In the genomic region with DNA sequence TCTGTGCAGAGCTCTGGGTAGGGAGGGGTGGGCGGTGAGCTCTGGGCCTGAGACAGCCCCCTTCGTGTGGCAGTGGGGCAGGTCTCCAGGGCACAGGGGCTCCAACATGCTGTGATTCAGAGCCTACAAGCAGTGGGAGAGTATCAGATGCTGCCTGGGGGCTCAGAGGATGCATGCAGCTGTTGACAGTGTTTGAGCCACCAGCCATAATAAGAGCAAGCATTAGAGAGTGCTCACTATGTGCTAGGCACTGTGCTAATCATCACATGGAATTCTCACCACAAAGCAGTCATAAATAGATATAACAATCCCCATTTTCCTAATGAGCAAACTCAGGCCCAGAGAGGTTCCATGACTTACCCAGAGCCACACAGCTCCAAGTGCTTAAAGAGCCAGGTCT, we compare ENCODE assay signal across 23 cellular contexts. TPM values are rescaled to one million over a fixed set of nuclear protein-coding genes. Genes with fewer than 3 reads are reported as not detected.
DNase-seq lines count a peak whose midpoint lies in the region; ATAC-seq and TF ChIP-seq lines count a peak whose summit lies in the region.
"Had no signal": no experiment of that assay in that cellular context is flagged by ENCODE, and none has a peak within 500 bp of the region (broad histone marks: within the 10 kb centered on the region; RNA-seq: fewer than 3 reads in every experiment).

No MANE protein-coding gene starts in this region.

- H3K36me3 Mint-ChIP-seq in stimulated activated naive B cell treated with anti-CD40 and anti-IgM and Interleukin-4, amounts not matched to agents 10 μg/mL and 1 μg/mL and 100 μg/mL, for 72 hours, result peaks cover 13 to 17% of the 10 kb centered on the region in 2 donors

- no peaks in the 10 kb centered on the region for H3K27me3 Mint-ChIP-seq in stimulated activated naive CD8-positive, alpha-beta T cell treated with anti-CD3 and anti-CD28 coated beads, Interleukin-15, amount 100 ng/mL, for 72 hours
- no peaks in the 10 kb centered on the region for H3K27me3 Mint-ChIP-seq in stimulated activated naive B cell treated with anti-CD40 and anti-IgM and Interleukin-4, amounts not matched to agents 10 μg/mL and 1 μg/mL and 100 μg/mL, for 72 hours
- H3K27me3 Mint-ChIP-seq: CD4-positive, CD25-positive, alpha-beta regulatory T cell; dendritic cell treated with granulocyte-macrophage colony-stimulating factor and Interleukin-4, amounts not matched to agents 40 ng/mL and 50 ng/mL, for 4 days had no signal

- DNase-seq in Right ventricle myocardium inferior (ENCODE audit: missing footprints), result peak; percentile 11
- DNase-seq in left ventricle myocardium superior, result no peak
- DNase-seq in esophagus muscularis mucosa (ENCODE audit: extremely low spot score), result no peak
- no peak for DNase-seq in psoas muscle
- DNase-seq in tibial nerve (ENCODE audit: low spot score in 2 of 2), result no peak
- no peak for DNase-seq in stimulated activated naive CD8-positive, alpha-beta T cell treated with anti-CD3 and anti-CD28 coated beads, Interleukin-15, amount 100 ng/mL, for 72 hours
- DNase-seq in hippocampal formation (lab: John Stamatoyannopoulos, UW), result no peak
- no peak for DNase-seq in stimulated activated naive B cell treated with anti-CD40 and anti-IgM and Interleukin-4, amounts not matched to agents 10 μg/mL and 1 μg/mL and 100 μg/mL, for 72 hours
- DNase-seq: 8988T; activated CD4-positive, CD25-positive, alpha-beta regulatory T cell; activated naive CD4-positive, alpha-beta T cell treated with anti-CD3 and anti-CD28 coated beads, Interleukin-2, amount 50 U/mL, for 16 hours; amygdala; CD4-positive, CD25-positive, alpha-beta regulatory T cell; NCI-H1092 treated with DMSO at 0.1 percent for 48 hours; NCI-H1930; NCI-H526 treated with DMSO at 0.1 percent for 48 hours; Peyer's patch; T-helper 1 cell had no signal

- no peaks in the 10 kb centered on the region for H3K9me3 Mint-ChIP-seq in stimulated activated naive CD8-positive, alpha-beta T cell treated with anti-CD3 and anti-CD28 coated beads, Interleukin-15, amount 100 ng/mL, for 72 hours
- H3K9me3 Mint-ChIP-seq in stimulated activated naive B cell treated with anti-CD40 and anti-IgM and Interleukin-4, amounts not matched to agents 10 μg/mL and 1 μg/mL and 100 μg/mL, for 72 hours, result no peaks in the 10 kb centered on the region
- H3K9me3 Mint-ChIP-seq: CD4-positive, CD25-positive, alpha-beta regulatory T cell; dendritic cell treated with granulocyte-macrophage colony-stimulating factor and Interleukin-4, amounts not matched to agents 40 ng/mL and 50 ng/mL, for 4 days had no signal

- intact Hi-C loops in Right ventricle myocardium inferior (cut with DNase I) (no loop called here), left ventricle myocardium superior (cut with micrococcal nuclease) (loop anchor here (10.0 kb wide), 1 partner anchor 62 kb away; a partner anchor contains a TSS), esophagus muscularis mucosa (cut with DNase I) (no loop called here), psoas muscle (cut with DNase I) (no loop called here)

- TF ChIP-seq CTCF in esophagus muscularis mucosa (IDR thresholded peaks at IDR 0.05), result no peak
- TF ChIP-seq CTCF in psoas muscle (IDR thresholded peaks at IDR 0.05), result no peak
- TF ChIP-seq CTCF in tibial nerve (IDR thresholded peaks at IDR 0.05), result no peak

- H3K27ac Mint-ChIP-seq in stimulated activated naive CD8-positive, alpha-beta T cell treated with anti-CD3 and anti-CD28 coated beads, Interleukin-15, amount 100 ng/mL, for 72 hours, result peak overlapping the region in 1 of 2 donors; percentile 78
- H3K27ac Mint-ChIP-seq in stimulated activated naive B cell treated with anti-CD40 and anti-IgM and Interleukin-4, amounts not matched to agents 10 μg/mL and 1 μg/mL and 100 μg/mL, for 72 hours, result no peak overlapping the region
- H3K27ac Mint-ChIP-seq: CD4-positive, CD25-positive, alpha-beta regulatory T cell; dendritic cell treated with granulocyte-macrophage colony-stimulating factor and Interleukin-4, amounts not matched to agents 40 ng/mL and 50 ng/mL, for 4 days had no signal

- TF ChIP-seq EP300 in esophagus muscularis mucosa (IDR thresholded peaks at IDR 0.05) (no peak), tibial nerve (IDR thresholded peaks at IDR 0.05) (no peak)

- H3K9me3 ChIP-seq in esophagus muscularis mucosa, result no peaks in the 10 kb centered on the region
- no peaks in the 10 kb centered on the region for H3K9me3 ChIP-seq in psoas muscle
- no peaks in the 10 kb centered on the region for H3K9me3 ChIP-seq in tibial nerve
- H3K9me3 ChIP-seq: HAP-1, Peyer's patch, SJSA1 had no signal

- H3K36me3 ChIP-seq in esophagus muscularis mucosa (peaks cover 33 to 77% (median 64%) of the 10 kb centered on the region in 4 donors), psoas muscle (ENCODE audit: insufficient read depth in 1 of 2, low read depth in 1 of 2) (peaks cover 0 to 52% of the 10 kb centered on the region in 2 donors), tibial nerve (peaks cover 0 to 64% (median 0%) of the 10 kb centered on the region in 3 donors)
- H3K36me3 ChIP-seq: HAP-1 had no signal

- TF ChIP-seq POLR2A in esophagus muscularis mucosa (IDR thresholded peaks at IDR 0.05; ENCODE audit: low read depth), result no peak
- no peak for TF ChIP-seq POLR2A in tibial nerve (IDR thresholded peaks at IDR 0.05)

- H3K27me3 ChIP-seq in esophagus muscularis mucosa, result no peaks in the 10 kb centered on the region
- H3K27me3 ChIP-seq in psoas muscle (ENCODE audit: insufficient read depth in 3 of 3, low read length in 2 of 3), result no peaks in the 10 kb centered on the region
- H3K27me3 ChIP-seq in tibial nerve, result no peaks in the 10 kb centered on the region
- H3K27me3 ChIP-seq: cardiac muscle cell, Peyer's patch, SJSA1 had no signal

- peaks cover 7% of the 10 kb centered on the region for H3K4me1 Mint-ChIP-seq in stimulated activated naive CD8-positive, alpha-beta T cell treated with anti-CD3 and anti-CD28 coated beads, Interleukin-15, amount 100 ng/mL, for 72 hours
- H3K4me1 Mint-ChIP-seq in stimulated activated naive B cell treated with anti-CD40 and anti-IgM and Interleukin-4, amounts not matched to agents 10 μg/mL and 1 μg/mL and 100 μg/mL, for 72 hours, result peaks cover 2 to 7% of the 10 kb centered on the region in 2 donors

- H3K4me3 Mint-ChIP-seq in stimulated activated naive CD8-positive, alpha-beta T cell treated with anti-CD3 and anti-CD28 coated beads, Interleukin-15, amount 100 ng/mL, for 72 hours, result no peak overlapping the region
- no peak overlapping the region for H3K4me3 Mint-ChIP-seq in stimulated activated naive B cell treated with anti-CD40 and anti-IgM and Interleukin-4, amounts not matched to agents 10 μg/mL and 1 μg/mL and 100 μg/mL, for 72 hours
- H3K4me3 Mint-ChIP-seq: CD4-positive, CD25-positive, alpha-beta regulatory T cell; dendritic cell treated with granulocyte-macrophage colony-stimulating factor and Interleukin-4, amounts not matched to agents 40 ng/mL and 50 ng/mL, for 4 days had no signal

- H3K27ac ChIP-seq in esophagus muscularis mucosa (replicated peaks in 1 of 4) (peak overlapping the region in 3 of 4 donors; percentile 79 to 83 (median 81)), psoas muscle (peak overlapping the region; percentile 88), tibial nerve (peak overlapping the region; percentile 77 to 96 (median 91))
- H3K27ac ChIP-seq: SJSA1 had no signal

- ATAC-seq in Right ventricle myocardium inferior (no peak), left ventricle myocardium superior (no peak), psoas muscle (no peak)
- no peak for ATAC-seq in stimulated activated naive CD8-positive, alpha-beta T cell treated with anti-CD3 and anti-CD28 coated beads, Interleukin-15, amount 100 ng/mL, for 72 hours
- ATAC-seq in stimulated activated naive B cell treated with anti-CD40 and anti-IgM and Interleukin-4, amounts not matched to agents 10 μg/mL and 1 μg/mL and 100 μg/mL, for 72 hours (replicated peaks), result no peak

- H3K4me1 ChIP-seq in esophagus muscularis mucosa (peaks cover 49 to 57% (median 54%) of the 10 kb centered on the region in 4 donors), psoas muscle (peaks cover 55% of the 10 kb centered on the region), tibial nerve (peaks cover 0 to 65% (median 40%) of the 10 kb centered on the region in 4 donors)
- H3K4me1 ChIP-seq: HAP-1 had no signal

- H3K4me3 ChIP-seq in esophagus muscularis mucosa (no peak overlapping the region), psoas muscle (no peak overlapping the region), tibial nerve (no peak overlapping the region)
- H3K4me3 ChIP-seq: cardiac muscle cell, HAP-1, lung, SJSA1 had no signal

- no CpG with 5 or more reads among the region's 2 CpGs for WGBS in esophagus muscularis mucosa
- 57 to 78% (median 62%) methylated on average over 2 of the region's 2 CpGs for WGBS in psoas muscle, 3 donors
- WGBS in tibial nerve, 2 donors, result 52 to 67% methylated on average over 2 of the region's 2 CpGs

RNA-seq across cellular contexts. Expression of a gene that starts 8.1 kb away (rescaled TPM):
- total RNA-seq in Right ventricle myocardium inferior, result 260 TPM
- 277 TPM for total RNA-seq in left ventricle myocardium superior
- total RNA-seq in esophagus muscularis mucosa, result 100 to 1,000 TPM in 1 of 4 donors, 10 to 100 TPM in 3; 31.6 to 118 (median 61.4) TPM
- 100 to 1,000 TPM in 2 of 4 donors, 10 to 100 TPM in 2; 79.3 to 213 (median 110) TPM for total RNA-seq in psoas muscle
- 10 to 100 TPM; 50.3 to 99.4 (median 55.2) TPM for polyA plus RNA-seq in psoas muscle
- total RNA-seq in tibial nerve, result 10 to 100 TPM; 37.9 to 77.7 (median 49.8) TPM

RNA-seq across cellular contexts. Expression of a gene that starts 26.7 kb away (rescaled TPM):
- total RNA-seq in Right ventricle myocardium inferior, result 1.7 TPM
- 1.2 TPM for total RNA-seq in left ventricle myocardium superior
- 1 to 10 TPM in 3 of 4 donors, under 1 TPM in 1; 0.98 to 1.8 (median 1.5) TPM for total RNA-seq in esophagus muscularis mucosa
- total RNA-seq in psoas muscle, result 1 to 10 TPM in 3 of 4 donors, under 1 TPM in 1; 0.55 to 2.7 (median 1.3) TPM
- polyA plus RNA-seq in psoas muscle, result 1 to 10 TPM in 1 of 3 donors, under 1 TPM in 2; 0.64 to 1.3 (median 0.98) TPM
- 1 to 10 TPM in 2 of 4 donors, under 1 TPM in 2; 0.63 to 1.5 (median 1.1) TPM for total RNA-seq in tibial nerve

RNA-seq across cellular contexts. Expression of a gene that starts 47.2 kb away (rescaled TPM):
- total RNA-seq in Right ventricle myocardium inferior (38.4 TPM), left ventricle myocardium superior (37.6 TPM), esophagus muscularis mucosa (10 to 100 TPM; 20.2 to 46.3 (median 37.5) TPM), psoas muscle (10 to 100 TPM; 15.1 to 26.5 (median 18.4) TPM), tibial nerve (10 to 100 TPM; 28.4 to 54.9 (median 36.9) TPM)
- 10 to 100 TPM in 2 of 3 donors, 1 to 10 TPM in 1; 7.0 to 11.3 (median 11.0) TPM for polyA plus RNA-seq in psoas muscle

RNA-seq across cellular contexts. Expression of a gene that starts 47.3 kb away (rescaled TPM):
- total RNA-seq in Right ventricle myocardium inferior (16.4 TPM), left ventricle myocardium superior (16.5 TPM), esophagus muscularis mucosa (10 to 100 TPM; 38.9 to 96.7 (median 58.6) TPM), psoas muscle (10 to 100 TPM in 3 of 4 donors, 1 to 10 TPM in 1; 7.8 to 21.9 (median 15.0) TPM), tibial nerve (10 to 100 TPM; 59.2 to 85.7 (median 69.1) TPM)
- polyA plus RNA-seq in psoas muscle, result 10 to 100 TPM in 1 of 3 donors, 1 to 10 TPM in 2; 4.9 to 21.5 (median 5.6) TPM
